8 cellular contexts compared by ENCODE assay signal in genomic region chr6:10747251-10747972, GRCh38. TPM values are rescaled to one million over a fixed set of nuclear protein-coding genes. Genes with fewer than 3 reads are reported as not detected.
DNase-seq lines count a peak whose midpoint lies in the region; ATAC-seq, FAIRE-seq and TF ChIP-seq lines count a peak whose summit lies in the region.

TSS of gene TMEM14B (plus strand) at chr6:10747805. CDS start at chr6:10749246, 1,441 bp downstream.

- H3K4me3 ChIP-seq in AG10803 (ENCODE audit: low read length) (peak within 1 kb of the TSS; percentile 93), kidney (ENCODE audit: low read length in 2 of 2) (peak within 1 kb of the TSS; percentile 90)

- no peak for FAIRE-seq in kidney (lab: Jason Lieb, UNC)

- ATAC-seq in GM19043 (IDR thresholded peaks at IDR 0.05; ENCODE audit: low read depth, unreplicated experiment) (peak; percentile 97), HG03378 (IDR thresholded peaks at IDR 0.05; ENCODE audit: unreplicated experiment) (peak; percentile 92)

- peaks cover 12 to 20% of the 10 kb centered on the region in 2 donors for H3K4me1 ChIP-seq in kidney (ENCODE audit: control insufficient read depth in 1 of 2, insufficient read depth in 1 of 2, low read depth in 1 of 2, low read length in 2 of 2)

- H3K36me3 ChIP-seq in kidney (ENCODE audit: control insufficient read depth in 1 of 2, insufficient read depth in 2 of 2, low read length in 2 of 2) = peaks cover 0 to 4% of the 10 kb centered on the region in 2 donors

- H3K27ac ChIP-seq in kidney (ENCODE audit: low read depth in 2 of 2, low read length in 2 of 2) = peak within 1 kb of the TSS; percentile 75 to 76

- no peaks in the 10 kb centered on the region for H3K9me3 ChIP-seq in kidney (ENCODE audit: control insufficient read depth in 1 of 2, low read length in 2 of 2)

- H3K9ac ChIP-seq in kidney (ENCODE audit: low read length in 2 of 2) = peak within 1 kb of the TSS; percentile 52 to 89

- TF ChIP-seq CTCF in AG10803 (conservative IDR thresholded peaks at IDR 0.05; ENCODE audit: low read length) (no peak), kidney (IDR thresholded peaks at IDR 0.05; ENCODE audit: borderline replicate concordance, extremely low read depth, insufficient read depth) (no peak)

- DNase-seq in AG10803 (ENCODE audit: low read depth) (peak; percentile 93), NCI-H460 (ENCODE audit: extremely low read depth, low read depth) (peak; percentile 94), cerebellum (ENCODE audit: low spot score) (peak; percentile 99), kidney (peak; percentile 100)
- DNase-seq in activated CD4-positive, alpha-beta T cell treated with anti-CD3 and anti-CD28 coated beads for 1 hour = peak; percentile 99
- DNase-seq in stimulated activated CD4-positive, alpha-beta T cell treated with anti-CD3 and anti-CD28 coated beads, Interleukin-15, amount 100 ng/mL, for 48 hours (ENCODE audit: low read depth in 2 of 2) = peak; percentile 98 to 100

- intact Hi-C loops in kidney (cut with DNase I) = no loop called here

RNA-seq across cellular contexts. Expression of gene TMEM14B, which starts in this region (rescaled TPM):
- 109 and 121 TPM in 2 replicates for total RNA-seq in NCI-H460 (2014; rRNA removed; shearing (Covaris generic))
- polyA plus RNA-seq in NCI-H460 (2014; cell fraction: nucleus; rRNA removed) = 87.6 and 102 TPM in 2 replicates
- total RNA-seq in cerebellum (46.7 TPM), kidney (82.5 TPM)
- 147 TPM for polyA plus RNA-seq in kidney (ENCODE audit: insufficient read depth, low read depth, low replicate concordance)

Comparison
In these comparisons a context has a peak if more than half of its experiments do, and no peak if none do; other contexts are left out.
1. Peak in every context shown above with its lines: DNase-seq, ATAC-seq, H3K4me3 ChIP-seq and H3K27ac ChIP-seq.